11 cellular contexts compared by ENCODE assay signal in genomic region chr15:35690698-35691116, GRCh38.
DNase-seq lines count a peak whose midpoint lies in the region; ATAC-seq and TF ChIP-seq lines count a peak whose summit lies in the region.
"Had no signal": no experiment of that assay in that cellular context is flagged by ENCODE, and none has a peak within 500 bp of the region (broad histone marks: within the 10 kb centered on the region; RNA-seq: fewer than 3 reads in every experiment).

No MANE protein-coding gene starts in this region.

- ATAC-seq in left cardiac atrium (peak; percentile 92 to 93), GM18511 (IDR thresholded peaks at IDR 0.05; ENCODE audit: unreplicated experiment) (no peak)
- ATAC-seq: GM12878 had no signal

- no peaks in the 10 kb centered on the region for H3K9me3 ChIP-seq in prostate gland

- no peak for TF ChIP-seq POLR2A in prostate gland (IDR thresholded peaks at IDR 0.05)

- no peaks in the 10 kb centered on the region for H3K36me3 ChIP-seq in prostate gland

- no peak overlapping the region for H3K4me3 ChIP-seq in prostate gland
- H3K4me3 ChIP-seq: GM12878 had no signal

- intact Hi-C loops in left cardiac atrium (cut with DNase I) (loop anchor here (5.0 to 10.0 kb wide), 2 partner anchors 143 to 146 kb away; partner anchors contain the start of gene DPH6 (in 2 of the 2)), prostate gland (cut with DNase I) (loop anchor here (10.0 kb wide), 1 partner anchor 1414 kb away; the partner anchor contains the start of gene MEIS2)

- H3K27me3 ChIP-seq in prostate gland (replicated peaks; ENCODE audit: insufficient read depth) = no peaks in the 10 kb centered on the region

- peak overlapping the region; percentile 17 to 34 for H3K27ac ChIP-seq in prostate gland
- H3K27ac ChIP-seq: VCaP had no signal

- WGBS in prostate gland = 62% methylated on average over 1 of the region's 1 CpG

- TF ChIP-seq CTCF in prostate gland (IDR thresholded peaks at IDR 0.05) = no peak

- DNase-seq in AG20443 (ENCODE audit: low spot score) (peak; percentile 41), astrocyte of the hippocampus (ENCODE audit: low read depth, low spot score) (peak; percentile 95), left cardiac atrium (peak; percentile 27), prostate gland (ENCODE audit: low spot score) (no peak), NCI-H2227 (lab: John Stamatoyannopoulos, UW; ENCODE audit: unreplicated experiment) (no peak), GOT3 (lab: John Stamatoyannopoulos, UW) (no peak), CD1c-positive myeloid dendritic cell (ENCODE audit: extremely low spot score) (no peak)
- DNase-seq: NCI-H748 treated with DMSO at 0.1 percent for 48 hours had no signal

- H3K4me1 ChIP-seq in prostate gland (replicated peaks) = no peaks in the 10 kb centered on the region

Comparison
In these comparisons a context has a peak if more than half of its experiments do, and no peak if none do; other contexts are left out.
1. DNase-seq: peak in AG20443 (single experiment), astrocyte of the hippocampus (single experiment) and left cardiac atrium (single experiment); none in prostate gland (single experiment), NCI-H2227 (single experiment), GOT3 (single experiment) and CD1c-positive myeloid dendritic cell (single experiment).